Comparison of ENCODE assay signal across 10 cellular contexts in genomic region chr19:13119654-13120053, GRCh38. TPM values are rescaled to one million over a fixed set of nuclear protein-coding genes. Genes with fewer than 3 reads are reported as not detected.
DNase-seq lines count a peak whose midpoint lies in the region; ATAC-seq and TF ChIP-seq lines count a peak whose summit lies in the region.
"Had no signal": no experiment of that assay in that cellular context is flagged by ENCODE, and none has a peak within 500 bp of the region (broad histone marks: within the 10 kb centered on the region; RNA-seq: fewer than 3 reads in every experiment).

No MANE protein-coding gene starts in this region.

- TF ChIP-seq CTCF in choroid plexus epithelial cell (conservative IDR thresholded peaks at IDR 0.05; ENCODE audit: low read depth, low read length), result no peak

- H3K36me3 Mint-ChIP-seq in naive B cell, result no peaks in the 10 kb centered on the region

- H3K4me1 ChIP-seq in BLaER1 treated with 17β-estradiol and CSF1 and Interleukin-3, amounts not matched to agents 10 nM and 100 nM, result peaks cover 52 to 71% (median 57%) of the 10 kb centered on the region in 10 experiments

- peaks cover 43 to 71% (median 61%) of the 10 kb centered on the region in 3 donors for H3K4me1 Mint-ChIP-seq in naive B cell

- peaks cover 56 to 60% (median 58%) of the 10 kb centered on the region in 11 experiments for H4K20me1 ChIP-seq in BLaER1 treated with 17β-estradiol and CSF1 and Interleukin-3, amounts not matched to agents 10 nM and 100 nM

- H3K27me3 Mint-ChIP-seq in naive B cell, result no peaks in the 10 kb centered on the region

- ATAC-seq in naive B cell (ENCODE audit: low read depth in 2 of 2) (no peak), HG03045 (IDR thresholded peaks at IDR 0.05; ENCODE audit: unreplicated experiment) (no peak), HG03521 (IDR thresholded peaks at IDR 0.05; ENCODE audit: unreplicated experiment) (no peak)

- DNase-seq in choroid plexus epithelial cell (ENCODE audit: low read depth), result no peak
- no peak for DNase-seq in naive B cell
- DNase-seq in RKO (ENCODE audit: low spot score), result no peak
- DNase-seq in glomerular visceral epithelial cell (ENCODE audit: extremely low spot score), result no peak
- DNase-seq: NCI-H774, tibial artery had no signal

- peaks cover 33 to 62% (median 51%) of the 10 kb centered on the region in 11 experiments for H3K36me3 ChIP-seq in BLaER1 treated with 17β-estradiol and CSF1 and Interleukin-3, amounts not matched to agents 10 nM and 100 nM
- peaks cover 52% of the 10 kb centered on the region for H3K36me3 ChIP-seq in KOPT-K1 (ENCODE audit: insufficient read depth, low read length)

- peak overlapping the region; percentile 97 to 100 (median 99) for H3K9ac ChIP-seq in BLaER1 treated with 17β-estradiol and CSF1 and Interleukin-3, amounts not matched to agents 10 nM and 100 nM

- peak overlapping the region; percentile 34 to 99 (median 97); a peak in 20 of 22 replicates for H3K27ac ChIP-seq in BLaER1 treated with 17β-estradiol and CSF1 and Interleukin-3, amounts not matched to agents 10 nM and 100 nM
- H3K27ac ChIP-seq in KOPT-K1 (ENCODE audit: low read depth, low read length, poor library complexity, severe bottlenecking), result peak overlapping the region; percentile 91

- no peaks in the 10 kb centered on the region for H3K27me3 ChIP-seq in BLaER1 treated with 17β-estradiol and CSF1 and Interleukin-3, amounts not matched to agents 10 nM and 100 nM
- H3K27me3 ChIP-seq: tibial artery had no signal

- peak overlapping the region; percentile 85 to 99 (median 97) for H3K4me2 ChIP-seq in BLaER1 treated with 17β-estradiol and CSF1 and Interleukin-3, amounts not matched to agents 10 nM and 100 nM

- H3K9me3 ChIP-seq in BLaER1 treated with 17β-estradiol and CSF1 and Interleukin-3, amounts not matched to agents 10 nM and 100 nM (replicated peaks in 1 of 11), result no peaks in the 10 kb centered on the region
- H3K9me3 ChIP-seq in KOPT-K1 (ENCODE audit: insufficient read depth, low read length, poor library complexity, severe bottlenecking), result no peaks in the 10 kb centered on the region
- H3K9me3 ChIP-seq: tibial artery had no signal

- no peaks in the 10 kb centered on the region for H3K9me3 Mint-ChIP-seq in naive B cell

- H3K27ac Mint-ChIP-seq in naive B cell, result peak overlapping the region in 3 of 6 donors; percentile 38 to 76 (median 72)

- peak overlapping the region; percentile 77 to 95 (median 88) for H3K4me3 Mint-ChIP-seq in naive B cell

- H3K4me3 ChIP-seq in BLaER1 treated with 17β-estradiol and CSF1 and Interleukin-3, amounts not matched to agents 10 nM and 100 nM, result peak overlapping the region; percentile 99 to 100 (median 100)
- peak overlapping the region; percentile 94 for H3K4me3 ChIP-seq in choroid plexus epithelial cell (ENCODE audit: low read depth, low read length)

RNA-seq across cellular contexts. Expression of gene NACC1, which starts 1.6 kb away (rescaled TPM):
- polyA plus RNA-seq in naive B cell (ENCODE audit: low read depth in 6 of 6), result 1 to 10 TPM in 2 of 6 donors, under 1 TPM in 4; 0.47 to 1.4 (median 0.67) TPM

RNA-seq across cellular contexts. Expression of gene TRMT1, which starts 3.1 kb away (rescaled TPM):
- 10 to 100 TPM; 20.2 to 36.3 (median 24.1) TPM for polyA plus RNA-seq in naive B cell (ENCODE audit: low read depth in 6 of 6)

RNA-seq across cellular contexts. Expression of gene LYL1, which starts 17.0 kb away (rescaled TPM):
- 10 to 100 TPM; 39.9 to 88.3 (median 50.8) TPM for polyA plus RNA-seq in naive B cell (ENCODE audit: low read depth in 6 of 6)

RNA-seq across cellular contexts. Expression of gene STX10, which starts 30.5 kb away (rescaled TPM):
- polyA plus RNA-seq in naive B cell (ENCODE audit: low read depth in 6 of 6), result 10 to 100 TPM; 48.2 to 84.3 (median 60.0) TPM

RNA-seq across cellular contexts. Expression of gene IER2, which starts 30.6 kb away (rescaled TPM):
- 1,000 to 10,000 TPM in 2 of 6 donors, 100 to 1,000 TPM in 4; 351 to 1,131 (median 562) TPM for polyA plus RNA-seq in naive B cell (ENCODE audit: low read depth in 6 of 6)
